8 cellular contexts compared by ENCODE assay signal in the genomic region with DNA sequence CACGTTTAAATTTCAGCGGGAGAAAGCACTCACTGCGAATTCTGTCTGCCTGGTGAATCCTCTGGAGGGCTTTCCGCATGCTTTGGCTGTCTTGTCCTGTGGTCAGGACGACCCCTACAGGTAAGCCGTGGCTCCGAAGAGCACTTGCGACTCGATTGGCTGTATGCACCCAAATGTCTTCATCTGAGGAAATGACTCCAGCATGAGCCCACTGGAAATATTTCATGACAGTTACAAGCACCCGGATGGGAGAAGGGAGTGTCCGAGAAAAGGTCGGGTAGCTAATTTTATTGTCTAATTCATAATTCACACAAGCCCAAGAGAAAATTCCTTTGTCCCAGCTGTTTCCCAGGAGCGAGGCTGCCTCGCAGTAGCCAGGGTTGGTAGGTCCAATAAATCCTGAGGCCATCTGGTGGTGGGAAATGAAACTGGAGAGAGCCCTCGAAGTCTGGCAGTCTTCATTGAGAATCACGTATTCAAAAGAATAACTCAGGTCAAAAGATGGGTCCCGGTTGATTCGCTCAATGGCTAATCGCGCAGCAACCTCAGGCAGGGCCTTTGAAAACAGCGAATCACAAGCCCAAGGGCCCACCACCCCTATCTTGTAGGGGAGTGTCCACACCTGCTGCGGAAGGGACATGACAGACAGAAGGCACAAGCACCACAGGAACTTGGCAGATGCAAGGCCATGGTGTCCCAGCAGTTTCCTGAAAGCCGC. TPM values are rescaled to one million over a fixed set of nuclear protein-coding genes. Genes with fewer than 3 reads are reported as not detected.
DNase-seq lines count a peak whose midpoint lies in the region; ATAC-seq lines count a peak whose summit lies in the region.

No MANE protein-coding gene starts in this region.

- peak; percentile 5 to 14 for DNase-seq in activated T-cell treated with anti-CD3 and anti-CD28 coated beads, Interleukin-2, amount 50 U/mL, for 72 hours
- DNase-seq in activated T-cell treated with anti-CD3 and anti-CD28 coated beads, Interleukin-2, amount 50 U/mL, for 4 hours = no peak
- peak; percentile 17 for DNase-seq in MV-4-11 (lab: John Stamatoyannopoulos, UW)
- DNase-seq in activated naive CD8-positive, alpha-beta T cell treated with anti-CD3 and anti-CD28 coated beads, Interleukin-2, amount 50 U/mL, for 24 hours = peak; percentile 5
- peak; percentile 23 for DNase-seq in left ventricle myocardium superior
- peak; percentile 59 for DNase-seq in sciatic nerve (ENCODE audit: low spot score)
- DNase-seq in activated CD4-positive, alpha-beta T cell treated with anti-CD3 and anti-CD28 coated beads, Interleukin-2, amount 50 U/mL, for 1 hour = no peak

- intact Hi-C loops in left ventricle myocardium superior (cut with micrococcal nuclease) (no loop called here), sciatic nerve (cut with DNase I) (no loop called here)

- no peak for ATAC-seq in activated T-cell treated with anti-CD3 and anti-CD28 coated beads, Interleukin-2, amount 50 U/mL, for 72 hours (replicated peaks in 1 of 2)
- ATAC-seq in activated T-cell treated with anti-CD3 and anti-CD28 coated beads, Interleukin-2, amount 50 U/mL, for 4 hours = no peak
- no peak for ATAC-seq in activated naive CD8-positive, alpha-beta T cell treated with anti-CD3 and anti-CD28 coated beads, Interleukin-2, amount 50 U/mL, for 24 hours
- peak; percentile 79 for ATAC-seq in left ventricle myocardium superior
- ATAC-seq in sciatic nerve = peak; percentile 72
- ATAC-seq in GM18868 (IDR thresholded peaks at IDR 0.05; ENCODE audit: unreplicated experiment) = no peak

- H3K4me1 Mint-ChIP-seq in activated T-cell treated with anti-CD3 and anti-CD28 coated beads, Interleukin-2, amount 50 U/mL, for 72 hours (ENCODE audit: low read depth) = peaks cover 14% of the 10 kb centered on the region
- peaks cover 5% of the 10 kb centered on the region for H3K4me1 Mint-ChIP-seq in activated T-cell treated with anti-CD3 and anti-CD28 coated beads, Interleukin-2, amount 50 U/mL, for 4 hours (ENCODE audit: low read depth)
- peaks cover 8% of the 10 kb centered on the region for H3K4me1 Mint-ChIP-seq in activated naive CD8-positive, alpha-beta T cell treated with anti-CD3 and anti-CD28 coated beads, Interleukin-2, amount 50 U/mL, for 24 hours

- peaks cover 15% of the 10 kb centered on the region for H3K27me3 Mint-ChIP-seq in activated T-cell treated with anti-CD3 and anti-CD28 coated beads, Interleukin-2, amount 50 U/mL, for 72 hours (ENCODE audit: low read depth)
- H3K27me3 Mint-ChIP-seq in activated T-cell treated with anti-CD3 and anti-CD28 coated beads, Interleukin-2, amount 50 U/mL, for 4 hours (ENCODE audit: low read depth) = no peaks in the 10 kb centered on the region
- H3K27me3 Mint-ChIP-seq in activated naive CD8-positive, alpha-beta T cell treated with anti-CD3 and anti-CD28 coated beads, Interleukin-2, amount 50 U/mL, for 24 hours = no peaks in the 10 kb centered on the region

- H3K9me3 Mint-ChIP-seq in activated T-cell treated with anti-CD3 and anti-CD28 coated beads, Interleukin-2, amount 50 U/mL, for 72 hours = no peaks in the 10 kb centered on the region
- H3K9me3 Mint-ChIP-seq in activated T-cell treated with anti-CD3 and anti-CD28 coated beads, Interleukin-2, amount 50 U/mL, for 4 hours = no peaks in the 10 kb centered on the region
- H3K9me3 Mint-ChIP-seq in activated naive CD8-positive, alpha-beta T cell treated with anti-CD3 and anti-CD28 coated beads, Interleukin-2, amount 50 U/mL, for 24 hours = no peaks in the 10 kb centered on the region

- H3K36me3 Mint-ChIP-seq in activated T-cell treated with anti-CD3 and anti-CD28 coated beads, Interleukin-2, amount 50 U/mL, for 72 hours (ENCODE audit: insufficient read depth in 2 of 2) = no peaks in the 10 kb centered on the region
- H3K36me3 Mint-ChIP-seq in activated T-cell treated with anti-CD3 and anti-CD28 coated beads, Interleukin-2, amount 50 U/mL, for 4 hours (ENCODE audit: insufficient read depth) = no peaks in the 10 kb centered on the region
- no peaks in the 10 kb centered on the region for H3K36me3 Mint-ChIP-seq in activated naive CD8-positive, alpha-beta T cell treated with anti-CD3 and anti-CD28 coated beads, Interleukin-2, amount 50 U/mL, for 24 hours (ENCODE audit: low read depth)

- H3K27ac Mint-ChIP-seq in activated T-cell treated with anti-CD3 and anti-CD28 coated beads, Interleukin-2, amount 50 U/mL, for 72 hours = no peak overlapping the region
- H3K27ac Mint-ChIP-seq in activated naive CD8-positive, alpha-beta T cell treated with anti-CD3 and anti-CD28 coated beads, Interleukin-2, amount 50 U/mL, for 24 hours = no peak overlapping the region

- no peak overlapping the region for H3K4me3 Mint-ChIP-seq in activated T-cell treated with anti-CD3 and anti-CD28 coated beads, Interleukin-2, amount 50 U/mL, for 72 hours
- H3K4me3 Mint-ChIP-seq in activated T-cell treated with anti-CD3 and anti-CD28 coated beads, Interleukin-2, amount 50 U/mL, for 4 hours = no peak overlapping the region
- no peak overlapping the region for H3K4me3 Mint-ChIP-seq in activated naive CD8-positive, alpha-beta T cell treated with anti-CD3 and anti-CD28 coated beads, Interleukin-2, amount 50 U/mL, for 24 hours

RNA-seq across cellular contexts. Expression of a gene that starts 6.6 kb away (rescaled TPM):
- under 1 TPM in 1 of 2 donors, not detected in 1; 0.07 TPM for total RNA-seq in activated T-cell treated with anti-CD3 and anti-CD28 coated beads, Interleukin-2, amount 50 U/mL, for 72 hours
- not detected for total RNA-seq in activated T-cell treated with anti-CD3 and anti-CD28 coated beads, Interleukin-2, amount 50 U/mL, for 4 hours
- total RNA-seq in left ventricle myocardium superior (not detected), sciatic nerve (not detected)

Comparison
In these comparisons a context has a peak if more than half of its experiments do, and no peak if none do; other contexts are left out.
1. DNase-seq: peak in activated T-cell treated with anti-CD3 and anti-CD28 coated beads, Interleukin-2, amount 50 U/mL, for 72 hours (2 of 2), MV-4-11 (single experiment), activated naive CD8-positive, alpha-beta T cell treated with anti-CD3 and anti-CD28 coated beads, Interleukin-2, amount 50 U/mL, for 24 hours (single experiment), left ventricle myocardium superior (single experiment) and sciatic nerve (single experiment); none in activated T-cell treated with anti-CD3 and anti-CD28 coated beads, Interleukin-2, amount 50 U/mL, for 4 hours (single experiment) and activated CD4-positive, alpha-beta T cell treated with anti-CD3 and anti-CD28 coated beads, Interleukin-2, amount 50 U/mL, for 1 hour (single experiment).
2. ATAC-seq: peak in left ventricle myocardium superior (single experiment) and sciatic nerve (single experiment); none in activated T-cell treated with anti-CD3 and anti-CD28 coated beads, Interleukin-2, amount 50 U/mL, for 72 hours (0 of 2), activated T-cell treated with anti-CD3 and anti-CD28 coated beads, Interleukin-2, amount 50 U/mL, for 4 hours (0 of 2), activated naive CD8-positive, alpha-beta T cell treated with anti-CD3 and anti-CD28 coated beads, Interleukin-2, amount 50 U/mL, for 24 hours (single experiment) and GM18868 (single experiment).